Comparison of ENCODE assay signal across 1 cellular context in genomic region chr19:17332677-17333581, GRCh38.
TF ChIP-seq lines count a peak whose summit lies in the region.

No MANE protein-coding gene starts in this region.

TF ChIP-seq in K562, 482 proteins besides CTCF, POLR2A, EP300 and RAD21 (continues in another document):
- TF ChIP-seq RREB1 (CRISPR knock-in tag; IDR thresholded peaks at IDR 0.05) (0 out of 2 replicates have a peak, but pooled peaks have one; percentile 38), POLR2G (IDR thresholded peaks at IDR 0.05; ENCODE audit: low read depth, low read length) (peak; percentile 63), L3MBTL2 (IDR thresholded peaks at IDR 0.05) (no peak; the same call in 1 of the 2 replicates), ZNF263 (CRISPR knock-in tag; IDR thresholded peaks at IDR 0.05; ENCODE audit: borderline replicate concordance) (0 out of 2 replicates have a peak, but pooled peaks have one; percentile 9), ZNF77 (CRISPR knock-in tag; IDR thresholded peaks at IDR 0.05) (no peak), RCOR1 (IDR thresholded peaks at IDR 0.05; ENCODE audit: borderline replicate concordance in 1 of 2, low read depth in 2 of 2, low read length in 2 of 2) (0 out of 4 replicates have a peak, but pooled peaks of 1 of the 2 experiments have one; percentile 21), FOXK2 (conservative IDR thresholded peaks at IDR 0.05 in 1 of 2, IDR thresholded peaks at IDR 0.05 in 1 of 2; ENCODE audit: low read depth in 2 of 2) (0 out of 4 replicates have a peak, but pooled peaks of 1 of the 2 experiments have one; percentile 49), HCFC1 (IDR thresholded peaks at IDR 0.05; ENCODE audit: low read depth, low read length) (0 out of 2 replicates have a peak, but pooled peaks have one; percentile 15), ZFP1 (CRISPR knock-in tag; IDR thresholded peaks at IDR 0.05) (no peak), ZNF449 (CRISPR knock-in tag; IDR thresholded peaks at IDR 0.05) (no peak), CBX1 (IDR thresholded peaks at IDR 0.05; ENCODE audit: low read depth) (peak; percentile 78; the same call in 1 of the 2 replicates), BHLHE40 (IDR thresholded peaks at IDR 0.05; ENCODE audit: low read length) (0 out of 2 replicates have a peak, but pooled peaks have one; percentile 13), ZNF174 (CRISPR knock-in tag; IDR thresholded peaks at IDR 0.05) (no peak), PCBP1 (IDR thresholded peaks at IDR 0.05; ENCODE audit: low read depth, low read length, poor library complexity, severe bottlenecking) (peak; percentile 79), POLR2AphosphoS2 (IDR thresholded peaks at IDR 0.05; ENCODE audit: low read length) (peak; percentile 79), CBFB (CRISPR knock-in tag; IDR thresholded peaks at IDR 0.05) (peak; percentile 84; the same call in 1 of the 2 replicates), STAT6 (CRISPR knock-in tag; IDR thresholded peaks at IDR 0.05) (peak; percentile 68; the same call in 1 of the 2 replicates), ATF7 (IDR thresholded peaks at IDR 0.05) (peak; percentile 61; the same call in 1 of the 2 replicates), CREB3 (tag; conservative IDR thresholded peaks at IDR 0.05; ENCODE audit: low read depth) (no peak), ILK (tag; IDR thresholded peaks at IDR 0.05; ENCODE audit: borderline replicate concordance, low read depth) (no peak), ZNF143 (CRISPR knock-in tag; IDR thresholded peaks at IDR 0.05) (no peak), SNIP1 (IDR thresholded peaks at IDR 0.05; ENCODE audit: low read depth) (no peak), NEUROD1 (IDR thresholded peaks at IDR 0.05; ENCODE audit: borderline replicate concordance, low read depth, low read length, partially characterized antibody) (peak; percentile 88), ATF3 (IDR thresholded peaks at IDR 0.05) (no peak), ATF3 (CRISPR knock-in tag; conservative IDR thresholded peaks at IDR 0.05) (0 out of 2 replicates have a peak, but pooled peaks have one; percentile 31), CHAMP1 (IDR thresholded peaks at IDR 0.05) (no peak), ZBTB33 (CRISPR knock-in tag; IDR thresholded peaks at IDR 0.05) (peak; percentile 96), EP400 (IDR thresholded peaks at IDR 0.05) (no peak), ASH1L (IDR thresholded peaks at IDR 0.05; ENCODE audit: borderline replicate concordance, low read depth, partially characterized antibody) (peak; percentile 95), HDGF (IDR thresholded peaks at IDR 0.05) (0 out of 2 replicates have a peak, but pooled peaks have one; percentile 30), BRCA1 (IDR thresholded peaks at IDR 0.05) (no peak), BRCA1 (CRISPR knock-in tag; IDR thresholded peaks at IDR 0.05) (no peak), STAT5B (CRISPR knock-in tag; IDR thresholded peaks at IDR 0.05) (no peak), MAZ (CRISPR knock-in tag; conservative IDR thresholded peaks at IDR 0.05 in 1 of 2, IDR thresholded peaks at IDR 0.05 in 1 of 2) (peak in 1 of 2 experiments; percentile 32; a peak in 1 of 4 replicates), CXXC5 (CRISPR knock-in tag; IDR thresholded peaks at IDR 0.05) (peak; percentile 48), NRF1 (conservative IDR thresholded peaks at IDR 0.05 in 1 of 2, IDR thresholded peaks at IDR 0.05 in 1 of 2) (peak; percentile 72 to 80), GTF2A2 (tag; IDR thresholded peaks at IDR 0.05) (no peak), HDAC8 (tag; IDR thresholded peaks at IDR 0.05) (0 out of 2 replicates have a peak, but pooled peaks have one; percentile 21), HOXB6 (CRISPR knock-in tag; IDR thresholded peaks at IDR 0.05; ENCODE audit: borderline replicate concordance) (no peak), NFYB (IDR thresholded peaks at IDR 0.05; ENCODE audit: extremely low read depth, insufficient read length) (peak; percentile 92), MITF (IDR thresholded peaks at IDR 0.05) (no peak), ID3 (CRISPR knock-in tag; IDR thresholded peaks at IDR 0.05) (no peak), ID3 (tag; IDR thresholded peaks at IDR 0.05) (0 out of 2 replicates have a peak, but pooled peaks have one; percentile 39), MYC (IDR thresholded peaks at IDR 0.05; ENCODE audit: low read depth, low read length) (peak; percentile 42; the same call in 1 of the 2 replicates), MYC (CRISPR knock-in tag; IDR thresholded peaks at IDR 0.05; ENCODE audit: borderline replicate concordance, low read depth) (no peak)
